15 cellular contexts compared by ENCODE assay signal in the genomic region with DNA sequence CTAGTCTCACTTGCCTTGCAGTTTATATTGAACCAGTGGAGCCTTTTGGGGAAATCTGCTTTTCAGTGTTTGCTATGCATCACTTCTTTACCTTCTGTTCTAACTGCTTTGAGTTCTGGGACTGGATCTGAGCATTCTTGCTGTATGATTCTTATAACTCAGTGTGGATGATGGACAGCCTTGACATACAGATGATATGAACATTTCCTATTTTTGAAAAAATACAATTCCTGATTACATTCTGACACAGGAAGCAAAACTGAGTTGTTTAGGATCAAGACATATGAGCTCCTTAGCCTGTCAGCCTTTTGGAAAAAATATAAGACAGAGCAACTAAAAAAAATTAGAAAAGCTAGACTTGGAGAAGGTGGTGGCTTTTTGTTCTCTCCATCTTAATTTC.
DNase-seq lines count a peak whose midpoint lies in the region; ATAC-seq and TF ChIP-seq lines count a peak whose summit lies in the region.
"Had no signal": no experiment of that assay in that cellular context is flagged by ENCODE, and none has a peak within 500 bp of the region (broad histone marks: within the 10 kb centered on the region; RNA-seq: fewer than 3 reads in every experiment).

No MANE protein-coding gene starts in this region.

- H3K4me1 ChIP-seq in heart left ventricle (peaks cover 0 to 35% (median 17%) of the 10 kb centered on the region in 12 donors), upper lobe of right lung (peaks cover 5% of the 10 kb centered on the region), spleen (peaks cover 0 to 27% (median 7%) of the 10 kb centered on the region in 6 donors)

- peak overlapping the region in 4 of 12 donors; percentile 3 to 58 (median 41) for H3K27ac ChIP-seq in heart left ventricle
- peak overlapping the region; percentile 4 for H3K27ac ChIP-seq in upper lobe of right lung
- H3K27ac ChIP-seq in spleen, result peak overlapping the region in 1 of 8 donors; percentile 21

- H3K4me1 Mint-ChIP-seq in brain (peaks cover 65% of the 10 kb centered on the region), mesothelial cell of epicardium (peaks cover 80% of the 10 kb centered on the region)

- H3K4me3 ChIP-seq in heart left ventricle (peak overlapping the region in 8 of 12 donors; percentile 40 to 63 (median 46)), upper lobe of right lung (peak overlapping the region; percentile 55), spleen (peak overlapping the region in 1 of 8 donors; percentile 56)

- H3K4me3 Mint-ChIP-seq in brain (peak overlapping the region in 3 of 5 experiments; percentile 66 to 83 (median 78)), mesothelial cell of epicardium (peak overlapping the region; percentile 77)
- H3K4me3 Mint-ChIP-seq: CD4-positive, alpha-beta T cell had no signal

- H3K36me3 ChIP-seq in heart left ventricle, result no peaks in the 10 kb centered on the region
- H3K36me3 ChIP-seq in upper lobe of right lung, result no peaks in the 10 kb centered on the region
- H3K36me3 ChIP-seq in spleen, result no peaks in the 10 kb centered on the region

- H3K27me3 ChIP-seq in heart left ventricle (no peaks in the 10 kb centered on the region), upper lobe of right lung (no peaks in the 10 kb centered on the region), spleen (replicated peaks in 1 of 7) (no peaks in the 10 kb centered on the region)

- ATAC-seq in heart left ventricle (no peak), Right ventricle myocardium superior (ENCODE audit: poor library complexity) (no peak), upper lobe of right lung (no peak), omental fat pad (ENCODE audit: low FRiP score) (no peak)

- no peaks in the 10 kb centered on the region for H3K9me3 ChIP-seq in heart left ventricle
- H3K9me3 ChIP-seq in upper lobe of right lung, result no peaks in the 10 kb centered on the region
- no peaks in the 10 kb centered on the region for H3K9me3 ChIP-seq in spleen

- TF ChIP-seq POLR2A in heart left ventricle (IDR thresholded peaks at IDR 0.05) (no peak), spleen (IDR thresholded peaks at IDR 0.05) (no peak)

- H3K36me3 Mint-ChIP-seq in brain (no peaks in the 10 kb centered on the region), mesothelial cell of epicardium (no peaks in the 10 kb centered on the region)

- peak overlapping the region in 2 of 5 experiments; percentile 28 to 48 for H3K27ac Mint-ChIP-seq in brain
- peak overlapping the region; percentile 89 for H3K27ac Mint-ChIP-seq in mesothelial cell of epicardium
- H3K27ac Mint-ChIP-seq: CD4-positive, alpha-beta T cell had no signal

- DNase-seq in heart left ventricle (no peak), Right ventricle myocardium superior (no peak), mesothelial cell of epicardium (ENCODE audit: low spot score in 2 of 2, unreplicated experiment in 2 of 2) (no peak), upper lobe of right lung (no peak), omental fat pad (ENCODE audit: low spot score) (no peak), spleen (no peak)
- DNase-seq: ACHN; CD4-positive, alpha-beta T cell; KG1; NCI-H1048; NCI-H2081 treated with DMSO at 0.1 percent for 48 hours; NCI-H345; NCI-H526 treated with DMSO at 0.1 percent for 48 hours; SHP77 treated with DMSO at 0.1 percent for 48 hours had no signal

- H3K9me3 Mint-ChIP-seq in brain (no peaks in the 10 kb centered on the region), mesothelial cell of epicardium (no peaks in the 10 kb centered on the region)
- H3K9me3 Mint-ChIP-seq: CD4-positive, alpha-beta T cell had no signal

- intact Hi-C loops in heart left ventricle (cut with DNase I) (loop anchor here in 2 of 10 donors (10.0 kb wide), 1 partner anchor 145 kb away; no protein-coding TSS in a partner anchor), Right ventricle myocardium superior (cut with DNase I) (no loop called here), upper lobe of right lung (cut with DNase I) (no loop called here), spleen (cut with DNase I; ENCODE audit: low total_unique reads) (no loop called here)

- H3K27me3 Mint-ChIP-seq in brain, result no peaks in the 10 kb centered on the region
- H3K27me3 Mint-ChIP-seq in mesothelial cell of epicardium (ENCODE audit: low read depth), result no peaks in the 10 kb centered on the region
- H3K27me3 Mint-ChIP-seq: CD4-positive, alpha-beta T cell had no signal

- TF ChIP-seq CTCF in heart left ventricle (IDR thresholded peaks at IDR 0.05), result no peak
- no peak for TF ChIP-seq CTCF in brain (conservative IDR thresholded peaks at IDR 0.05)
- no peak for TF ChIP-seq CTCF in mesothelial cell of epicardium (IDR thresholded peaks at IDR 0.05; ENCODE audit: unreplicated experiment)
- no peak for TF ChIP-seq CTCF in upper lobe of right lung (IDR thresholded peaks at IDR 0.05)
- no peak for TF ChIP-seq CTCF in omental fat pad (IDR thresholded peaks at IDR 0.05)
- TF ChIP-seq CTCF in spleen (IDR thresholded peaks at IDR 0.05 in 8 of 11, conservative IDR thresholded peaks at IDR 0.05 in 3 of 11), result no peak
